In the genomic region with DNA sequence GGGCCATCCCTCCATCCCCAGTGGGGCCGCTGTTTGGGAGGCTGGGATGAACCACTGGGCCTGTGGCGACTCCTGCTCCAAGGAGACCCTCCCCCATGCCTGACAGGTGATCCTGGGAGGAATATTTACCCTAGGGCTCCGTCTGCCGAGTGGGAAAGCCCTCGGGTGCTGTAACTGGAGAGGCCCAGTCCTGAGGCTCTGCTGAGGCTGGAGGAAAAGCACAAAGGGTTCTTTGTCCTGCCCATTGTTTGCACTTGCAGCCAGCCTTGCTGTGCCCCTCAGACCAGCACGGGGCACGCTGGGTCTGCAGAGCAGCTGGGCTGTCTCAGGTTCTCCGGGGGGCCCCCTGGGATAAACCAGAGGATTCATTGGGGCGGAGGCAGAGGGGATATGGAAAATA, we compare ENCODE assay signal across 18 cellular contexts.
DNase-seq lines count a peak whose midpoint lies in the region; ATAC-seq and TF ChIP-seq lines count a peak whose summit lies in the region.
"Had no signal": no experiment of that assay in that cellular context is flagged by ENCODE, and none has a peak within 500 bp of the region (broad histone marks: within the 10 kb centered on the region; RNA-seq: fewer than 3 reads in every experiment).

No MANE protein-coding gene starts in this region.

- H2AK5ac ChIP-seq in mesendoderm (ENCODE audit: low read length), result no peak overlapping the region

- H3K27me3 ChIP-seq in mesendoderm (ENCODE audit: insufficient read depth, low read length, poor library complexity), result no peaks in the 10 kb centered on the region
- peaks cover 11% of the 10 kb centered on the region for H3K27me3 ChIP-seq in gastroesophageal sphincter
- H3K27me3 ChIP-seq: tibial artery had no signal

- no peak overlapping the region for H3K23ac ChIP-seq in mesendoderm (ENCODE audit: low read length)

- no peak overlapping the region for H2BK5ac ChIP-seq in mesendoderm (ENCODE audit: low read length)

- DNase-seq in COLO668 (lab: John Stamatoyannopoulos, UW; ENCODE audit: unreplicated experiment) (peak; percentile 87), NCI-H1930 (lab: John Stamatoyannopoulos, UW) (peak; percentile 83 to 86), amygdala (lab: John Stamatoyannopoulos, UW) (peak in 40 of 56 donors; percentile 4 to 67 (median 36)), mesendoderm (peak; percentile 53), epidermal melanocyte (ENCODE audit: insufficient read length, low spot score) (no peak)
- DNase-seq: ACHN; activated CD4-positive, alpha-beta T cell treated with anti-CD3 and anti-CD28 coated beads, Interleukin-2, amount 50 U/mL, for 4 hours; activated gamma-delta T cell treated with Interleukin-2 at 50 U/mL for 16 hours; DMS53; GOT3; immature natural killer cell; naive thymus-derived CD4-positive, alpha-beta T cell; OCI-M1; tibial artery had no signal

- TF ChIP-seq CTCF in gastroesophageal sphincter (IDR thresholded peaks at IDR 0.05), result no peak

- H2BK15ac ChIP-seq in mesendoderm (replicated peaks; ENCODE audit: low read depth), result no peak overlapping the region

- no CpG with 5 or more reads among the region's 9 CpGs for WGBS in mesendoderm (ENCODE audit: extremely low coverage, insufficient coverage, low lambda C conversion rate)
- WGBS in gastroesophageal sphincter (ENCODE audit: low coverage in 1 of 2), 2 donors, result 80% methylated on average over 1 of the region's 9 CpGs; no CpG with 5 or more reads in 1 of the 2 donors

- no peaks in the 10 kb centered on the region for H3K79me2 ChIP-seq in mesendoderm (ENCODE audit: control insufficient read depth, insufficient read depth, low read length)

- no peak overlapping the region for H3K18ac ChIP-seq in mesendoderm (ENCODE audit: low read length)

- no peak overlapping the region for H3K9ac ChIP-seq in mesendoderm (ENCODE audit: low read length)

- TF ChIP-seq POLR2A in gastroesophageal sphincter (IDR thresholded peaks at IDR 0.05), result no peak
- TF ChIP-seq POLR2A in GM18505 (IDR thresholded peaks at IDR 0.05; ENCODE audit: borderline replicate concordance, extremely low read depth, insufficient read depth, insufficient read length), result no peak

- H3K27ac ChIP-seq in mesendoderm (ENCODE audit: low read depth, low read length) (no peak overlapping the region), gastroesophageal sphincter (no peak overlapping the region)
- H3K27ac ChIP-seq: esophagus muscularis mucosa, tibial artery had no signal

- H2BK120ac ChIP-seq in mesendoderm (ENCODE audit: low read depth, low read length), result no peak overlapping the region

- no peaks in the 10 kb centered on the region for H3K9me3 ChIP-seq in gastroesophageal sphincter
- H3K9me3 ChIP-seq: esophagus muscularis mucosa, tibial artery had no signal

- ATAC-seq in gastroesophageal sphincter, result no peak
- no peak for ATAC-seq in GM18505 (IDR thresholded peaks at IDR 0.05; ENCODE audit: unreplicated experiment)
- no peak for ATAC-seq in HG02938 (IDR thresholded peaks at IDR 0.05; ENCODE audit: unreplicated experiment)
- ATAC-seq: naive thymus-derived CD4-positive, alpha-beta T cell had no signal

- H3K4me1 ChIP-seq in mesendoderm (ENCODE audit: control insufficient read depth, low read depth, low read length), result peaks cover 8% of the 10 kb centered on the region
- peaks cover 0 to 9% (median 0%) of the 10 kb centered on the region in 3 donors for H3K4me1 ChIP-seq in gastroesophageal sphincter
- H3K4me1 ChIP-seq: tibial artery had no signal

- H3K4me3 ChIP-seq in mesendoderm (ENCODE audit: low read length), result no peak overlapping the region
- no peak overlapping the region for H3K4me3 ChIP-seq in gastroesophageal sphincter
- H3K4me3 ChIP-seq: esophagus muscularis mucosa, tibial artery had no signal

- H3K79me1 ChIP-seq in mesendoderm (ENCODE audit: low read length), result no peaks in the 10 kb centered on the region

- H3K4ac ChIP-seq in mesendoderm (ENCODE audit: low read depth, low read length), result no peak overlapping the region

- no peak overlapping the region for H4K5ac ChIP-seq in mesendoderm (ENCODE audit: low read length)

- H3K36me3 ChIP-seq in mesendoderm (ENCODE audit: control insufficient read depth, insufficient read depth, low read length), result no peaks in the 10 kb centered on the region
- H3K36me3 ChIP-seq in gastroesophageal sphincter, result no peaks in the 10 kb centered on the region
- H3K36me3 ChIP-seq: esophagus muscularis mucosa, tibial artery had no signal

- H3K56ac ChIP-seq in mesendoderm (ENCODE audit: low read length), result peak overlapping the region; percentile 42

- no peak for TF ChIP-seq EP300 in gastroesophageal sphincter (IDR thresholded peaks at IDR 0.05)

- no peak overlapping the region for H4K8ac ChIP-seq in mesendoderm (ENCODE audit: low read depth, low read length)

- no peak overlapping the region for H3K4me2 ChIP-seq in mesendoderm (ENCODE audit: low read length)
